Comparison of ENCODE assay signal across 1 cellular context in the genomic region with DNA sequence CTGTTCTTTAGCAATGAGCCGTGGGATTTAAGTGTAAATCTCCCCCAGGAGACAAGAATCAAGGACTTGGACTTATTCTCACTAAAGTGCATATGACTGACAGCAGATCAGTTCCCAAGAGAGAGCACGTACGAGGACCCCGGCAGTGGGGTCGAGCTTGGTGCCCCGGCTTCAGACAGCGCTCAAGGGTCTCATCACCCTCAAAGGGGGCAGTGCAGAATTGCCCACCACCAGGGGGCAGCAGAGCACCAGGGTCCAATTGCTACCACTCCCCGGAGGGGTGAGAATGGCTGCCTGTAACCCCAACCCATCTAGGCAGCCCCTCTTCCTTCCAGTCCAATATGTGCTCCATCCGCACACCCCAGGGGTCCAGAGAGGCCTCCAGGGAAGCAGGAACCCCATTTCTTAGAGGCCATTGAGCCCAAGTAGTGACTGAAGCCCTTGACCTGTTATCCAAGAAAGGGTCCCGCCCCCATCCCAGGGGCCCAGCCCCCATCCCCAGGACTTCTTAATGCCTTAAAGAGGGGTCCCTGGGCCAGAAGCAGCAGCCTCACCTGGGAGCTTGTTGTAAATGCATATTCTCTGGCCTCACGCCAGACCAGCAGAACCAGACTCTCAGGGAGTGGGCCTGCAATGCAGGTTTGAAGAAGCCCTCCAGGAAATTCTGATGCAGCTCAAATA.
A peak's percentile ranks its signal among the peaks of the same experiment; 100 is the strongest.
TF ChIP-seq lines count a peak whose summit lies in the region.

No MANE protein-coding gene starts in this region.

TF ChIP-seq in HepG2, 621 proteins besides CTCF, POLR2A, EP300 and RAD21 (continued from another document and continues in another):
- TF ChIP-seq, protein P1, sequence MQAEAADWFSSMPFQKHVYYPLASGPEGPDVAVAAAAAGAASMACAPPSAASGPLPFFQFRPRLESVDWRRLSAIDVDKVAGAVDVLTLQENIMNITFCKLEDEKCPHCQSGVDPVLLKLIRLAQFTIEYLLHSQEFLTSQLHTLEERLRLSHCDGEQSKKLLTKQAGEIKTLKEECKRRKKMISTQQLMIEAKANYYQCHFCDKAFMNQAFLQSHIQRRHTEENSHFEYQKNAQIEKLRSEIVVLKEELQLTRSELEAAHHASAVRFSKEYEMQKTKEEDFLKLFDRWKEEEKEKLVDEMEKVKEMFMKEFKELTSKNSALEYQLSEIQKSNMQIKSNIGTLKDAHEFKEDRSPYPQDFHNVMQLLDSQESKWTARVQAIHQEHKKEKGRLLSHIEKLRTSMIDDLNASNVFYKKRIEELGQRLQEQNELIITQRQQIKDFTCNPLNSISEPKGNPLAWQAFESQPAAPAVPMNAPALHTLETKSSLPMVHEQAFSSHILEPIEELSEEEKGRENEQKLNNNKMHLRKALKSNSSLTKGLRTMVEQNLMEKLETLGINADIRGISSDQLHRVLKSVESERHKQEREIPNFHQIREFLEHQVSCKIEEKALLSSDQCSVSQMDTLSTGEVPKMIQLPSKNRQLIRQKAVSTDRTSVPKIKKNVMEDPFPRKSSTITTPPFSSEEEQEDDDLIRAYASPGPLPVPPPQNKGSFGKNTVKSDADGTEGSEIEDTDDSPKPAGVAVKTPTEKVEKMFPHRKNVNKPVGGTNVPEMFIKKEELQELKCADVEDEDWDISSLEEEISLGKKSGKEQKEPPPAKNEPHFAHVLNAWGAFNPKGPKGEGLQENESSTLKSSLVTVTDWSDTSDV (CRISPR knock-in tag; IDR thresholded peaks at IDR 0.05): no peak
- TF ChIP-seq, protein P2, sequence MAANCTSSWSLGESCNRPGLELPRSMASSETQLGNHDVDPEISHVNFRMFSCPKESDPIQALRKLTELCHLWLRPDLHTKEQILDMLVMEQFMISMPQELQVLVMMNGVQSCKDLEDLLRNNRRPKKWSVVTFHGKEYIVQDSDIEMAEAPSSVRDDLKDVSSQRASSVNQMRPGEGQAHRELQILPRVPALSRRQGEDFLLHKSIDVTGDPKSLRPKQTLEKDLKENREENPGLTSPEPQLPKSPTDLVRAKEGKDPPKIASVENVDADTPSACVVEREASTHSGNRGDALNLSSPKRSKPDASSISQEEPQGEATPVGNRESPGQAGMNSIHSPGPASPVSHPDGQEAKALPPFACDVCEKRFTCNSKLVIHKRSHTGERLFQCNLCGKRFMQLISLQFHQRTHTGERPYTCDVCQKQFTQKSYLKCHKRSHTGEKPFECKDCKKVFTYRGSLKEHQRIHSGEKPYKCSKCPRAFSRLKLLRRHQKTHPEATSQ (CRISPR knock-in tag; IDR thresholded peaks at IDR 0.05; ENCODE audit: borderline replicate concordance): no peak
- TF ChIP-seq HCFC1 (IDR thresholded peaks at IDR 0.05; ENCODE audit: low read depth, low read length) (no peak), TMF1 (CRISPR knock-in tag; IDR thresholded peaks at IDR 0.05; ENCODE audit: low read depth) (0 out of 2 replicates have a peak, but pooled peaks have one; percentile 15), ZNF709 (CRISPR knock-in tag; IDR thresholded peaks at IDR 0.05) (peak; percentile 77), GLI4 (CRISPR knock-in tag; IDR thresholded peaks at IDR 0.05; ENCODE audit: borderline replicate concordance) (no peak), CAMTA2 (CRISPR knock-in tag; IDR thresholded peaks at IDR 0.05; ENCODE audit: borderline replicate concordance) (peak; percentile 27; the same call in 1 of the 2 replicates), ZNF383 (CRISPR knock-in tag; IDR thresholded peaks at IDR 0.05; ENCODE audit: borderline replicate concordance) (0 out of 2 replicates have a peak, but pooled peaks have one; percentile 46), BORCS8-MEF2B (CRISPR knock-in tag; IDR thresholded peaks at IDR 0.05) (no peak), NKX3-1 (CRISPR knock-in tag; IDR thresholded peaks at IDR 0.05) (no peak), ZNF615 (CRISPR knock-in tag; IDR thresholded peaks at IDR 0.05; ENCODE audit: borderline replicate concordance) (no peak), FOXA1 (IDR thresholded peaks at IDR 0.05) (no peak), FOXA1 (CRISPR knock-in tag; IDR thresholded peaks at IDR 0.05) (no peak), KDM2A (CRISPR knock-in tag; IDR thresholded peaks at IDR 0.05; ENCODE audit: borderline replicate concordance, low read depth) (peak; percentile 28; the same call in 1 of the 2 replicates), MXI1 (IDR thresholded peaks at IDR 0.05; ENCODE audit: borderline replicate concordance, low read depth, low read length) (peak; percentile 24; the same call in 1 of the 3 replicates), SALL1 (CRISPR knock-in tag; IDR thresholded peaks at IDR 0.05) (peak; percentile 3; the same call in 1 of the 2 replicates), TRIM24 (CRISPR knock-in tag; IDR thresholded peaks at IDR 0.05) (no peak), SP5 (CRISPR knock-in tag; IDR thresholded peaks at IDR 0.05; ENCODE audit: borderline replicate concordance, low read depth) (0 out of 2 replicates have a peak, but pooled peaks have one; percentile 2), IKZF4 (CRISPR knock-in tag; IDR thresholded peaks at IDR 0.05; ENCODE audit: borderline replicate concordance, low read depth, not compliant biosample characterization) (no peak), ZNF446 (CRISPR knock-in tag; IDR thresholded peaks at IDR 0.05) (no peak), GATAD2A (CRISPR knock-in tag; IDR thresholded peaks at IDR 0.05) (0 out of 2 replicates have a peak, but pooled peaks have one; percentile 23), RBAK (CRISPR knock-in tag; IDR thresholded peaks at IDR 0.05) (no peak), ZNF232 (CRISPR knock-in tag; IDR thresholded peaks at IDR 0.05; ENCODE audit: borderline replicate concordance) (0 out of 2 replicates have a peak, but pooled peaks have one; percentile 10), ESRRA (CRISPR knock-in tag; IDR thresholded peaks at IDR 0.05; ENCODE audit: low read depth) (no peak), CCDC6 (CRISPR knock-in tag; IDR thresholded peaks at IDR 0.05) (peak; percentile 38; the same call in 1 of the 2 replicates), ZNF260 (CRISPR knock-in tag; IDR thresholded peaks at IDR 0.05; ENCODE audit: borderline replicate concordance, low read depth) (no peak), ZNF891 (CRISPR knock-in tag; IDR thresholded peaks at IDR 0.05) (no peak), TOPORS (CRISPR knock-in tag; IDR thresholded peaks at IDR 0.05) (no peak), ZNF619 (CRISPR knock-in tag; IDR thresholded peaks at IDR 0.05) (no peak)
- TF ChIP-seq, protein P3, sequence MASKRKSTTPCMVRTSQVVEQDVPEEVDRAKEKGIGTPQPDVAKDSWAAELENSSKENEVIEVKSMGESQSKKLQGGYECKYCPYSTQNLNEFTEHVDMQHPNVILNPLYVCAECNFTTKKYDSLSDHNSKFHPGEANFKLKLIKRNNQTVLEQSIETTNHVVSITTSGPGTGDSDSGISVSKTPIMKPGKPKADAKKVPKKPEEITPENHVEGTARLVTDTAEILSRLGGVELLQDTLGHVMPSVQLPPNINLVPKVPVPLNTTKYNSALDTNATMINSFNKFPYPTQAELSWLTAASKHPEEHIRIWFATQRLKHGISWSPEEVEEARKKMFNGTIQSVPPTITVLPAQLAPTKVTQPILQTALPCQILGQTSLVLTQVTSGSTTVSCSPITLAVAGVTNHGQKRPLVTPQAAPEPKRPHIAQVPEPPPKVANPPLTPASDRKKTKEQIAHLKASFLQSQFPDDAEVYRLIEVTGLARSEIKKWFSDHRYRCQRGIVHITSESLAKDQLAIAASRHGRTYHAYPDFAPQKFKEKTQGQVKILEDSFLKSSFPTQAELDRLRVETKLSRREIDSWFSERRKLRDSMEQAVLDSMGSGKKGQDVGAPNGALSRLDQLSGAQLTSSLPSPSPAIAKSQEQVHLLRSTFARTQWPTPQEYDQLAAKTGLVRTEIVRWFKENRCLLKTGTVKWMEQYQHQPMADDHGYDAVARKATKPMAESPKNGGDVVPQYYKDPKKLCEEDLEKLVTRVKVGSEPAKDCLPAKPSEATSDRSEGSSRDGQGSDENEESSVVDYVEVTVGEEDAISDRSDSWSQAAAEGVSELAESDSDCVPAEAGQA (IDR thresholded peaks at IDR 0.05; ENCODE audit: low read depth): no peak
- TF ChIP-seq, protein P3 (CRISPR knock-in tag; IDR thresholded peaks at IDR 0.05; ENCODE audit: borderline replicate concordance): no peak
- TF ChIP-seq, protein P4, sequence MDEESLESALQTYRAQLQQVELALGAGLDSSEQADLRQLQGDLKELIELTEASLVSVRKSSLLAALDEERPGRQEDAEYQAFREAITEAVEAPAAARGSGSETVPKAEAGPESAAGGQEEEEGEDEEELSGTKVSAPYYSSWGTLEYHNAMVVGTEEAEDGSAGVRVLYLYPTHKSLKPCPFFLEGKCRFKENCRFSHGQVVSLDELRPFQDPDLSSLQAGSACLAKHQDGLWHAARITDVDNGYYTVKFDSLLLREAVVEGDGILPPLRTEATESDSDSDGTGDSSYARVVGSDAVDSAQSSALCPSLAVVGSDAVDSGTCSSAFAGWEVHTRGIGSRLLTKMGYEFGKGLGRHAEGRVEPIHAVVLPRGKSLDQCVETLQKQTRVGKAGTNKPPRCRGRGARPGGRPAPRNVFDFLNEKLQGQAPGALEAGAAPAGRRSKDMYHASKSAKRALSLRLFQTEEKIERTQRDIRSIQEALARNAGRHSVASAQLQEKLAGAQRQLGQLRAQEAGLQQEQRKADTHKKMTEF (CRISPR knock-in tag; IDR thresholded peaks at IDR 0.05): 0 out of 2 replicates have a peak, but pooled peaks have one; percentile 28
- TF ChIP-seq, protein P5, sequence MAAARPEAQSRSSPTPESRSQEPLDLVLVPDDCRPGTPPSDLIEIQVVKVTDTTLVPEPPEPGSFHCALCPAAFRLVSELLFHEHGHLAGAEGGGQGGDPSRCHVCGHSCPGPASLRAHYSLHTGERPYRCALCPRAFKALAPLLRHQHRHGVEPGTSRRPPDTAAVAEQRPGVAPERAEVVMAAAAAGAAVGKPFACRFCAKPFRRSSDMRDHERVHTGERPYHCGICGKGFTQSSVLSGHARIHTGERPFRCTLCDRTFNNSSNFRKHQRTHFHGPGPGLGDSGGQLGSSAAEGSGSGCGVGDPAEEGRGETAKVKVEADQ (CRISPR knock-in tag; IDR thresholded peaks at IDR 0.05; ENCODE audit: borderline replicate concordance): no peak
- TF ChIP-seq, protein P6, sequence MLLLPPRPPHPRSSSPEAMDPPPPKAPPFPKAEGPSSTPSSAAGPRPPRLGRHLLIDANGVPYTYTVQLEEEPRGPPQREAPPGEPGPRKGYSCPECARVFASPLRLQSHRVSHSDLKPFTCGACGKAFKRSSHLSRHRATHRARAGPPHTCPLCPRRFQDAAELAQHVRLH (CRISPR knock-in tag; IDR thresholded peaks at IDR 0.05; ENCODE audit: borderline replicate concordance, low read depth): no peak
- TF ChIP-seq, protein P7, sequence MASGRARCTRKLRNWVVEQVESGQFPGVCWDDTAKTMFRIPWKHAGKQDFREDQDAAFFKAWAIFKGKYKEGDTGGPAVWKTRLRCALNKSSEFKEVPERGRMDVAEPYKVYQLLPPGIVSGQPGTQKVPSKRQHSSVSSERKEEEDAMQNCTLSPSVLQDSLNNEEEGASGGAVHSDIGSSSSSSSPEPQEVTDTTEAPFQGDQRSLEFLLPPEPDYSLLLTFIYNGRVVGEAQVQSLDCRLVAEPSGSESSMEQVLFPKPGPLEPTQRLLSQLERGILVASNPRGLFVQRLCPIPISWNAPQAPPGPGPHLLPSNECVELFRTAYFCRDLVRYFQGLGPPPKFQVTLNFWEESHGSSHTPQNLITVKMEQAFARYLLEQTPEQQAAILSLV (CRISPR knock-in tag; IDR thresholded peaks at IDR 0.05; ENCODE audit: borderline replicate concordance): no peak
- TF ChIP-seq, protein P8, sequence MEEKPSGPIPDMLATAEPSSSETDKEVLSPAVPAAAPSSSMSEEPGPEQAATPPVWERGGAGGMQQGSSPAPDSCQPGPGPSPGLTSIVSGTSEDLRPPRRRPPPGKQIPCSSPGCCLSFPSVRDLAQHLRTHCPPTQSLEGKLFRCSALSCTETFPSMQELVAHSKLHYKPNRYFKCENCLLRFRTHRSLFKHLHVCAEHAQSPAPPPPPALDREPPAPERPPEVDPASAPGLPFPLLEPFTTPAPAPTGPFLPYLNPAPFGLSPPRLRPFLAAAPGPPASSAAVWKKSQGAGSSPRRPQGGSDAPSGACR (CRISPR knock-in tag; IDR thresholded peaks at IDR 0.05): 0 out of 2 replicates have a peak, but pooled peaks have one; percentile 0
- TF ChIP-seq, protein P9, sequence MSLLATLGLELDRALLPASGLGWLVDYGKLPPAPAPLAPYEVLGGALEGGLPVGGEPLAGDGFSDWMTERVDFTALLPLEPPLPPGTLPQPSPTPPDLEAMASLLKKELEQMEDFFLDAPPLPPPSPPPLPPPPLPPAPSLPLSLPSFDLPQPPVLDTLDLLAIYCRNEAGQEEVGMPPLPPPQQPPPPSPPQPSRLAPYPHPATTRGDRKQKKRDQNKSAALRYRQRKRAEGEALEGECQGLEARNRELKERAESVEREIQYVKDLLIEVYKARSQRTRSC (CRISPR knock-in tag; IDR thresholded peaks at IDR 0.05; ENCODE audit: low read depth): peak; percentile 53; the same call in 1 of the 2 replicates
- TF ChIP-seq, protein P10, sequence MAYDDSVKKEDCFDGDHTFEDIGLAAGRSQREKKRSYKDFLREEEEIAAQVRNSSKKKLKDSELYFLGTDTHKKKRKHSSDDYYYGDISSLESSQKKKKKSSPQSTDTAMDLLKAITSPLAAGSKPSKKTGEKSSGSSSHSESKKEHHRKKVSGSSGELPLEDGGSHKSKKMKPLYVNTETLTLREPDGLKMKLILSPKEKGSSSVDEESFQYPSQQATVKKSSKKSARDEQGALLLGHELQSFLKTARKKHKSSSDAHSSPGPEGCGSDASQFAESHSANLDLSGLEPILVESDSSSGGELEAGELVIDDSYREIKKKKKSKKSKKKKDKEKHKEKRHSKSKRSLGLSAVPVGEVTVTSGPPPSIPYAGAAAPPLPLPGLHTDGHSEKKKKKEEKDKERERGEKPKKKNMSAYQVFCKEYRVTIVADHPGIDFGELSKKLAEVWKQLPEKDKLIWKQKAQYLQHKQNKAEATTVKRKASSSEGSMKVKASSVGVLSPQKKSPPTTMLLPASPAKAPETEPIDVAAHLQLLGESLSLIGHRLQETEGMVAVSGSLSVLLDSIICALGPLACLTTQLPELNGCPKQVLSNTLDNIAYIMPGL (CRISPR knock-in tag; IDR thresholded peaks at IDR 0.05; ENCODE audit: borderline replicate concordance in 1 of 2, low read depth in 1 of 2): peak in 1 of 2 experiments; percentile 58; a peak in 2 of 4 replicates
